Comparison of ENCODE assay signal across 15 cellular contexts in the genomic region with DNA sequence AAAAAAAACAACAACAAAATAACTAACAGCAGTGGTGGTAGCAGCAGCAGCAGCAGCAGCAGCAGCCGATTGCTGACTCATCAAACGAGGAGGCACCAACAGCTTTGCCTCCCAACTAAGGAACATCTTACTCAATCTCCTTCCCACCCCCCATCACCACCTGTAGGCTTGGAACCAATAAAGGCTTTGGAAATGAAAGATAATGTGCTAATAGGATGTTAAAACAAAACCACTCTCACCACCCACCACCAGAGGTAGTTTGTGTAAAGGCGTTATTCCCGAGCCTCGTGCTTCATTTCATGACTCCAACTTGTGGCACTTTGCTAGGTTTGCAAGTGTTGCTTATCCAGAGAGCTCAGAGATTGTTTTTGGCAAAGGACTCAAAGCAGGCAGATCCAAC.
A peak's percentile ranks its signal among the peaks of the same experiment; 100 is the strongest.
DNase-seq lines count a peak whose midpoint lies in the region; ATAC-seq and TF ChIP-seq lines count a peak whose summit lies in the region.
"Had no signal": no experiment of that assay in that cellular context is flagged by ENCODE, and none has a peak within 500 bp of the region (broad histone marks: within the 10 kb centered on the region; RNA-seq: fewer than 3 reads in every experiment).

No MANE protein-coding gene starts in this region.

- no TSS peak for BruUV-seq in MCF 10A (replicated peaks; lab: Mats Ljungman, UMichigan)
- no TSS peak for BruUV-seq in Panc1 (replicated peaks; lab: Mats Ljungman, UMichigan)

- peaks cover 0 to 3% of the 10 kb centered on the region in 2 donors for H3K9me3 ChIP-seq in breast epithelium
- no peaks in the 10 kb centered on the region for H3K9me3 ChIP-seq in Panc1 (ENCODE audit: control insufficient read depth, insufficient read depth, low read depth, low read length)

- TF ChIP-seq CTCF in MCF 10A (IDR thresholded peaks at IDR 0.05; ENCODE audit: unreplicated experiment) (no peak), breast epithelium (IDR thresholded peaks at IDR 0.05) (no peak), Panc1 (IDR thresholded peaks at IDR 0.05) (peak; percentile 14; the same call in 1 of the 2 replicates), fibroblast of villous mesenchyme (IDR thresholded peaks at IDR 0.05; ENCODE audit: insufficient read depth, low read depth, low read length) (peak; percentile 35)

- intact Hi-C loops in MCF 10A (cut with micrococcal nuclease) = no loop called here
- intact Hi-C loops in breast epithelium (cut with DNase I; ENCODE audit: low total_unique reads) = no loop called here
- intact Hi-C loops in Panc1 (cut with micrococcal nuclease; ENCODE audit: unreplicated experiment) = no loop called here
- intact Hi-C loops in activated T-helper 2 cell treated with anti-CD3 and anti-CD28 coated beads, Interferon-gamma antibody, Interleukin-2, Interleukin-4, amounts not matched to agents 10 μg/mL and 5 μg/mL and 100 μg/mL, durations not matched to agents 14 hours and 24 hours and 36 hours (cut with micrococcal nuclease) = loop anchor here (10.0 kb wide), 1 partner anchor 51 kb away; no protein-coding TSS in a partner anchor

- H3K4me3 ChIP-seq in breast epithelium = no peak overlapping the region
- H3K4me3 ChIP-seq in Panc1 (ENCODE audit: low read depth in 2 of 2, low read length in 2 of 2) = no peak overlapping the region
- H3K4me3 ChIP-seq in fibroblast of villous mesenchyme (ENCODE audit: low read depth, low read length) = no peak overlapping the region
- H3K4me3 ChIP-seq: esophagus muscularis mucosa, tibial nerve had no signal

- H3K27ac ChIP-seq in breast epithelium = no peak overlapping the region
- no peak overlapping the region for H3K27ac ChIP-seq in Panc1 (ENCODE audit: low read length)
- H3K27ac ChIP-seq: esophagus muscularis mucosa, tibial nerve had no signal

- ATAC-seq in Panc1 (no peak), HG02763 (IDR thresholded peaks at IDR 0.05; ENCODE audit: unreplicated experiment) (no peak)
- ATAC-seq: activated CD8-positive, alpha-beta memory T cell treated with anti-CD3 and anti-CD28 coated beads, Interleukin-2, amount 10 ng/mL, durations not matched to agents 7 days and 5 days had no signal

- no peaks in the 10 kb centered on the region for H3K36me3 ChIP-seq in breast epithelium
- no peaks in the 10 kb centered on the region for H3K36me3 ChIP-seq in Panc1 (ENCODE audit: control insufficient read depth, insufficient read depth, low read length)
- H3K36me3 ChIP-seq: esophagus muscularis mucosa, tibial nerve had no signal

- H3K4me1 Mint-ChIP-seq in MCF 10A (ENCODE audit: insufficient read depth, unreplicated experiment) = peaks cover 3% of the 10 kb centered on the region
- H3K4me1 Mint-ChIP-seq in activated T-helper 2 cell treated with anti-CD3 and anti-CD28 coated beads, Interferon-gamma antibody, Interleukin-2, Interleukin-4, amounts not matched to agents 10 μg/mL and 5 μg/mL and 100 μg/mL, durations not matched to agents 14 hours and 24 hours and 36 hours (ENCODE audit: low read depth) = peaks cover 25% of the 10 kb centered on the region
- H3K4me1 Mint-ChIP-seq: mesothelial cell of epicardium had no signal

- in situ Hi-C loops in Panc1 (cut with HindIII; ENCODE audit: low pct_unique_long_range_greater_than_20kb, low sequenced_read_pairs) = no loop called here

- CTCF ChIA-PET in MCF 10A (lab: Yijun Ruan, JAX) = no interaction called here
- CTCF ChIA-PET in Panc1 (lab: Charles Lee) = no interaction called here

- H3K4me3 Mint-ChIP-seq in MCF 10A (ENCODE audit: unreplicated experiment) = no peak overlapping the region
- H3K4me3 Mint-ChIP-seq in activated T-helper 2 cell treated with anti-CD3 and anti-CD28 coated beads, Interferon-gamma antibody, Interleukin-2, Interleukin-4, amounts not matched to agents 10 μg/mL and 5 μg/mL and 100 μg/mL, durations not matched to agents 14 hours and 24 hours and 36 hours (ENCODE audit: low read depth) = no peak overlapping the region
- H3K4me3 Mint-ChIP-seq: activated CD8-positive, alpha-beta memory T cell treated with anti-CD3 and anti-CD28 coated beads, Interleukin-2, amount 10 ng/mL, durations not matched to agents 7 days and 5 days; activated naive CD4-positive, alpha-beta T cell treated with anti-CD3 and anti-CD28 coated beads, Interleukin-2, amount 10 ng/mL, durations not matched to agents 7 days and 5 days; mesothelial cell of epicardium had no signal

- no peaks in the 10 kb centered on the region for H3K27me3 Mint-ChIP-seq in MCF 10A (ENCODE audit: insufficient read depth, unreplicated experiment)
- H3K27me3 Mint-ChIP-seq in activated T-helper 2 cell treated with anti-CD3 and anti-CD28 coated beads, Interferon-gamma antibody, Interleukin-2, Interleukin-4, amounts not matched to agents 10 μg/mL and 5 μg/mL and 100 μg/mL, durations not matched to agents 14 hours and 24 hours and 36 hours (ENCODE audit: low read depth) = no peaks in the 10 kb centered on the region
- H3K27me3 Mint-ChIP-seq: activated naive CD4-positive, alpha-beta T cell treated with anti-CD3 and anti-CD28 coated beads, Interleukin-2, amount 10 ng/mL, durations not matched to agents 7 days and 5 days had no signal

- DNase-seq in MCF 10A (ENCODE audit: unreplicated experiment) = peak; percentile 2
- no peak for DNase-seq in breast epithelium (ENCODE audit: low spot score in 2 of 2)
- DNase-seq in Panc1 (ENCODE audit: low read depth, low spot score) = no peak
- DNase-seq in fibroblast of villous mesenchyme (ENCODE audit: low read depth) = peak; percentile 42
- DNase-seq in activated T-helper 2 cell treated with anti-CD3 and anti-CD28 coated beads, Interferon-gamma antibody, Interleukin-2, Interleukin-4, amounts not matched to agents 10 μg/mL and 5 μg/mL and 100 μg/mL, durations not matched to agents 14 hours and 24 hours and 36 hours (ENCODE audit: low spot score) = no peak
- DNase-seq in NCI-H2196 (lab: John Stamatoyannopoulos, UW; ENCODE audit: unreplicated experiment) = no peak
- no peak for DNase-seq in NCI-H1092 (lab: John Stamatoyannopoulos, UW)
- DNase-seq: activated CD8-positive, alpha-beta memory T cell treated with anti-CD3 and anti-CD28 coated beads, Interleukin-2, amount 10 ng/mL, durations not matched to agents 7 days and 5 days; activated naive CD4-positive, alpha-beta T cell treated with anti-CD3 and anti-CD28 coated beads, Interleukin-2, amount 10 ng/mL, durations not matched to agents 7 days and 5 days; cerebellar nuclear complex; NCI-H1417 had no signal

- TF ChIP-seq POLR2A in breast epithelium (IDR thresholded peaks at IDR 0.05) = no peak

- H3K4me1 ChIP-seq in breast epithelium = no peaks in the 10 kb centered on the region
- no peaks in the 10 kb centered on the region for H3K4me1 ChIP-seq in Panc1 (ENCODE audit: control insufficient read depth, insufficient read depth, low read length)
- H3K4me1 ChIP-seq: tibial nerve had no signal

- no peak overlapping the region for H3K27ac Mint-ChIP-seq in MCF 10A (ENCODE audit: low read depth, unreplicated experiment)
- H3K27ac Mint-ChIP-seq in activated T-helper 2 cell treated with anti-CD3 and anti-CD28 coated beads, Interferon-gamma antibody, Interleukin-2, Interleukin-4, amounts not matched to agents 10 μg/mL and 5 μg/mL and 100 μg/mL, durations not matched to agents 14 hours and 24 hours and 36 hours = no peak overlapping the region
- H3K27ac Mint-ChIP-seq: activated CD8-positive, alpha-beta memory T cell treated with anti-CD3 and anti-CD28 coated beads, Interleukin-2, amount 10 ng/mL, durations not matched to agents 7 days and 5 days; activated naive CD4-positive, alpha-beta T cell treated with anti-CD3 and anti-CD28 coated beads, Interleukin-2, amount 10 ng/mL, durations not matched to agents 7 days and 5 days; mesothelial cell of epicardium had no signal

- POLR2A ChIA-PET in MCF 10A (lab: Yijun Ruan, JAX) = no interaction called here
- POLR2A ChIA-PET in Panc1 (lab: Charles Lee) = no interaction called here

- H3K36me3 Mint-ChIP-seq in MCF 10A (ENCODE audit: insufficient read depth, unreplicated experiment) = no peaks in the 10 kb centered on the region
- peaks cover 64% of the 10 kb centered on the region for H3K36me3 Mint-ChIP-seq in activated T-helper 2 cell treated with anti-CD3 and anti-CD28 coated beads, Interferon-gamma antibody, Interleukin-2, Interleukin-4, amounts not matched to agents 10 μg/mL and 5 μg/mL and 100 μg/mL, durations not matched to agents 14 hours and 24 hours and 36 hours (ENCODE audit: low read depth)
- H3K36me3 Mint-ChIP-seq: activated naive CD4-positive, alpha-beta T cell treated with anti-CD3 and anti-CD28 coated beads, Interleukin-2, amount 10 ng/mL, durations not matched to agents 7 days and 5 days; mesothelial cell of epicardium had no signal

- H3K27me3 ChIP-seq in breast epithelium = no peaks in the 10 kb centered on the region
- H3K27me3 ChIP-seq in Panc1 (ENCODE audit: control insufficient read depth, insufficient read depth, low read length) = no peaks in the 10 kb centered on the region
- H3K27me3 ChIP-seq: esophagus muscularis mucosa, tibial nerve had no signal

- H3K9me3 Mint-ChIP-seq in MCF 10A (ENCODE audit: unreplicated experiment) = no peaks in the 10 kb centered on the region
- peaks cover 64% of the 10 kb centered on the region for H3K9me3 Mint-ChIP-seq in activated T-helper 2 cell treated with anti-CD3 and anti-CD28 coated beads, Interferon-gamma antibody, Interleukin-2, Interleukin-4, amounts not matched to agents 10 μg/mL and 5 μg/mL and 100 μg/mL, durations not matched to agents 14 hours and 24 hours and 36 hours

Comparison
In these comparisons a context has a peak if more than half of its experiments do, and no peak if none do; other contexts are left out.
1. DNase-seq: peak in MCF 10A (single experiment) and fibroblast of villous mesenchyme (single experiment); none in breast epithelium (0 of 2), Panc1 (single experiment), activated T-helper 2 cell treated with anti-CD3 and anti-CD28 coated beads, Interferon-gamma antibody, Interleukin-2, Interleukin-4, amounts not matched to agents 10 μg/mL and 5 μg/mL and 100 μg/mL, durations not matched to agents 14 hours and 24 hours and 36 hours (single experiment), NCI-H2196 (single experiment) and NCI-H1092 (single experiment).
2. CTCF ChIP-seq: peak in Panc1 (single experiment) and fibroblast of villous mesenchyme (single experiment); none in MCF 10A (single experiment) and breast epithelium (0 of 3).